ENCODE assay signal across 14 cellular contexts in the genomic region with DNA sequence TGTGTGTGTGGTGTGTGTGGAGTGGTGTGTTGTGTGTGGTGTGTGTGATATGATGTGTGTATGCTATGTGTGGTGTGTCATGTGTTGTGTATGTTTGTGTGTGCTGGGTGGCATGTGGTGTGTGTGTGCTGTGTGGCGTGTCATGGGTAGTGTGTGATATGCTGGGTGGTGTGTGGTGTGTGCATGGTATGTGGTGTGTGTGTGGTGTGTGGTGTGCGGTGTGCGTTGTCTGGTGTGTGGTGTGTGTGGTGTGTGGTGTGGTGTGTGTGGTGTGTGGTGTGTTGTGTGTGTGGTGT. TPM values are rescaled to one million over a fixed set of nuclear protein-coding genes. Genes with fewer than 3 reads are reported as not detected.
DNase-seq lines count a peak whose midpoint lies in the region; ATAC-seq, FAIRE-seq and TF ChIP-seq lines count a peak whose summit lies in the region.
"Had no signal": no experiment of that assay in that cellular context is flagged by ENCODE, and none has a peak within 500 bp of the region (broad histone marks: within the 10 kb centered on the region; RNA-seq: fewer than 3 reads in every experiment).

No MANE protein-coding gene starts in this region.

- no peak overlapping the region for H3K4me3 Mint-ChIP-seq in WTC11
- H3K4me3 Mint-ChIP-seq: activated naive CD4-positive, alpha-beta T cell treated with anti-CD3 and anti-CD28 coated beads for 36 hours; endodermal cell had no signal

- H3K79me2 ChIP-seq in HepG2 (ENCODE audit: insufficient read depth, low read length) = no peaks in the 10 kb centered on the region

- H3K4me1 ChIP-seq in HepG2 (ENCODE audit: insufficient read depth, low read length) = peaks cover 59% of the 10 kb centered on the region
- H3K4me1 ChIP-seq in right lobe of liver = no peaks in the 10 kb centered on the region
- H3K4me1 ChIP-seq in esophagus (ENCODE audit: control insufficient read depth in 2 of 2, insufficient read depth in 2 of 2, low read length in 1 of 2) = peaks cover 0 to 18% of the 10 kb centered on the region in 2 donors
- no peaks in the 10 kb centered on the region for H3K4me1 ChIP-seq in gastroesophageal sphincter
- H3K4me1 ChIP-seq in tibial nerve = peaks cover 0 to 7% (median 0%) of the 10 kb centered on the region in 4 donors
- no peaks in the 10 kb centered on the region for H3K4me1 ChIP-seq in uterus

- H3K4me1 Mint-ChIP-seq in WTC11 = peaks cover 24% of the 10 kb centered on the region

- no peaks in the 10 kb centered on the region for H3K9me3 ChIP-seq in HepG2 (ENCODE audit: low read length)
- no peaks in the 10 kb centered on the region for H3K9me3 ChIP-seq in right lobe of liver
- H3K9me3 ChIP-seq in esophagus (ENCODE audit: control insufficient read depth in 2 of 2, insufficient read depth in 1 of 2, low read depth in 1 of 2, low read length in 1 of 2) = no peaks in the 10 kb centered on the region
- no peaks in the 10 kb centered on the region for H3K9me3 ChIP-seq in gastroesophageal sphincter
- no peaks in the 10 kb centered on the region for H3K9me3 ChIP-seq in tibial nerve
- H3K9me3 ChIP-seq in uterus = no peaks in the 10 kb centered on the region

- H4K20me1 ChIP-seq in HepG2 (ENCODE audit: insufficient read depth, low read length) = no peaks in the 10 kb centered on the region

- no peaks in the 10 kb centered on the region for H3K36me3 ChIP-seq in HepG2 (replicated peaks in 1 of 2; ENCODE audit: control insufficient read depth in 1 of 2, insufficient read depth in 2 of 2, low read length in 2 of 2)
- no peaks in the 10 kb centered on the region for H3K36me3 ChIP-seq in right lobe of liver
- no peaks in the 10 kb centered on the region for H3K36me3 ChIP-seq in esophagus (ENCODE audit: control insufficient read depth in 2 of 2, insufficient read depth in 2 of 2, low read length in 1 of 2)
- H3K36me3 ChIP-seq in gastroesophageal sphincter = no peaks in the 10 kb centered on the region
- H3K36me3 ChIP-seq in tibial nerve = no peaks in the 10 kb centered on the region
- no peaks in the 10 kb centered on the region for H3K36me3 ChIP-seq in uterus

- FAIRE-seq in HepG2 (lab: Jason Lieb, UNC) = peak; percentile 86

- TF ChIP-seq RAD21 in HepG2 (CRISPR knock-in tag; IDR thresholded peaks at IDR 0.05) = no peak

- POLR2A ChIA-PET in HepG2 (lab: Yijun Ruan, JAX) = no interaction called here
- POLR2A ChIA-PET in WTC11 (lab: Charles Lee) = no interaction called here

- CTCF ChIA-PET in HepG2 (lab: Yijun Ruan, JAX; ENCODE audit: low intra/inter-chr PET ratio, low total read pairs) (interaction anchor here (1.3 kb wide), 1 partner anchor 41 kb away, joined by 3 read pairs; no protein-coding TSS in a partner anchor), WTC11 (lab: Charles Lee) (interaction anchor here (0.6 kb wide), 1 partner anchor 53 kb away, joined by 3 read pairs; no protein-coding TSS in a partner anchor)

- no peak overlapping the region for H3K9ac ChIP-seq in HepG2 (ENCODE audit: insufficient read depth, low read depth, low read length)

- no peaks in the 10 kb centered on the region; the same call in 1 of the 2 replicates for H3K27me3 Mint-ChIP-seq in WTC11 (ENCODE audit: low read depth)

- H3K27me3 ChIP-seq in HepG2 (ENCODE audit: control insufficient read depth in 1 of 2, insufficient read depth in 2 of 2, low read length in 2 of 2) (peaks cover 4 to 19% of the 10 kb centered on the region in 2 experiments; a peak in 2 of 5 replicates), right lobe of liver (no peaks in the 10 kb centered on the region), esophagus (ENCODE audit: control insufficient read depth in 1 of 2, insufficient read depth in 2 of 2, low read length in 2 of 2) (no peaks in the 10 kb centered on the region), gastroesophageal sphincter (peaks cover 21% of the 10 kb centered on the region), tibial nerve (no peaks in the 10 kb centered on the region), uterus (no peaks in the 10 kb centered on the region)

- in situ Hi-C loops in HepG2 (cut with HindIII; ENCODE audit: extremely low pct_ligation_motif_present, low pct_unique_long_range_greater_than_20kb) = no loop called here

- TF ChIP-seq POLR2A in HepG2 (IDR thresholded peaks at IDR 0.05; ENCODE audit: insufficient read depth in 1 of 2, low read depth in 2 of 2, low read length in 2 of 2) (no peak), right lobe of liver (IDR thresholded peaks at IDR 0.05) (no peak), gastroesophageal sphincter (IDR thresholded peaks at IDR 0.05) (no peak), tibial nerve (IDR thresholded peaks at IDR 0.05) (no peak), uterus (IDR thresholded peaks at IDR 0.05) (no peak)

- no peak overlapping the region for H3K4me3 ChIP-seq in HepG2 (replicated peaks in 1 of 3; ENCODE audit: insufficient read depth in 1 of 3, low read depth in 2 of 3, low read length in 3 of 3)
- H3K4me3 ChIP-seq in right lobe of liver = no peak overlapping the region
- no peak overlapping the region for H3K4me3 ChIP-seq in esophagus (ENCODE audit: low read depth in 1 of 2, low read length in 2 of 2)
- H3K4me3 ChIP-seq in gastroesophageal sphincter = no peak overlapping the region
- H3K4me3 ChIP-seq in tibial nerve = no peak overlapping the region
- no peak overlapping the region for H3K4me3 ChIP-seq in uterus

- no TSS peak for BruUV-seq in HepG2 (replicated peaks; lab: Mats Ljungman, UMichigan)

- H3K27ac ChIP-seq in HepG2 (ENCODE audit: extremely low read length, insufficient read depth, low read length) (no peak overlapping the region), right lobe of liver (no peak overlapping the region), esophagus (ENCODE audit: low read depth in 2 of 2, low read length in 1 of 2) (peak overlapping the region; percentile 72 to 85), gastroesophageal sphincter (no peak overlapping the region), tibial nerve (no peak overlapping the region), uterus (no peak overlapping the region)

- no peaks in the 10 kb centered on the region for H3K36me3 Mint-ChIP-seq in WTC11

- 94% methylated on average over 3 of the region's 3 CpGs for WGBS in HepG2 (ENCODE audit: low lambda C conversion rate)
- 80% methylated on average over 3 of the region's 3 CpGs for WGBS in right lobe of liver (ENCODE audit: insufficient coverage, low coverage, low lambda C conversion rate, missing lambda C conversion rate)
- 93 to 96% methylated on average over 3 of the region's 3 CpGs for WGBS in esophagus, 2 donors
- 100% methylated on average over 3 of the region's 3 CpGs; no CpG with 5 or more reads in 1 of the 2 donors for WGBS in gastroesophageal sphincter (ENCODE audit: low coverage in 1 of 2), 2 donors
- WGBS in tibial nerve, 2 donors = 95 to 98% methylated on average over 3 of the region's 3 CpGs

- TF ChIP-seq EP300 in HepG2 (IDR thresholded peaks at IDR 0.05; ENCODE audit: low read depth in 2 of 2, low read length in 2 of 2) (no peak), HepG2 (CRISPR knock-in tag; IDR thresholded peaks at IDR 0.05; ENCODE audit: borderline replicate concordance) (no peak), gastroesophageal sphincter (IDR thresholded peaks at IDR 0.05) (no peak), tibial nerve (IDR thresholded peaks at IDR 0.05) (no peak)

- DNase-seq in HepG2 (ENCODE audit: low spot score) (no peak), right lobe of liver (no peak), WTC11 (ENCODE audit: low spot score) (no peak), tibial nerve (ENCODE audit: low spot score in 2 of 2) (no peak), uterus (no peak), HT-29 (ENCODE audit: low spot score) (no peak)
- DNase-seq: activated naive CD4-positive, alpha-beta T cell treated with anti-CD3 and anti-CD28 coated beads for 36 hours; foreskin melanocyte; HCEC 1CT; NCI-H1694; occipital lobe had no signal

- intact Hi-C loops in HepG2 (cut with micrococcal nuclease; ENCODE audit: unreplicated experiment) = no loop called here
- intact Hi-C loops in right lobe of liver (cut with DNase I) = no loop called here
- intact Hi-C loops in uterus (cut with DNase I; ENCODE audit: low total_unique reads) = no loop called here

- peak overlapping the region; percentile 48; the same call in 1 of the 2 replicates for H3K4me2 ChIP-seq in HepG2 (ENCODE audit: low read depth, low read length)

- H3K9me3 Mint-ChIP-seq in WTC11 = no peaks in the 10 kb centered on the region
- H3K9me3 Mint-ChIP-seq: activated naive CD4-positive, alpha-beta T cell treated with anti-CD3 and anti-CD28 coated beads for 36 hours; endodermal cell had no signal

- no peak for ATAC-seq in HepG2
- ATAC-seq in right lobe of liver = no peak
- no peak for ATAC-seq in WTC11
- no peak for ATAC-seq in gastroesophageal sphincter

- H3K27ac Mint-ChIP-seq in WTC11 = peak overlapping the region; percentile 41; the same call in 1 of the 2 replicates
- H3K27ac Mint-ChIP-seq: activated naive CD4-positive, alpha-beta T cell treated with anti-CD3 and anti-CD28 coated beads for 36 hours; endodermal cell had no signal

- TF ChIP-seq CTCF in HepG2 (CRISPR knock-in tag; IDR thresholded peaks at IDR 0.05) = no peak
- no peak for TF ChIP-seq CTCF in right lobe of liver (IDR thresholded peaks at IDR 0.05)
- no peak for TF ChIP-seq CTCF in WTC11 (IDR thresholded peaks at IDR 0.05)
- no peak for TF ChIP-seq CTCF in gastroesophageal sphincter (IDR thresholded peaks at IDR 0.05)
- no peak for TF ChIP-seq CTCF in tibial nerve (IDR thresholded peaks at IDR 0.05)
- no peak for TF ChIP-seq CTCF in uterus (IDR thresholded peaks at IDR 0.05)

- H2AFZ ChIP-seq in HepG2 (ENCODE audit: low read length) = no peak overlapping the region

RNA-seq across cellular contexts. Expression of gene DNAJB6, which starts 37.5 kb away (rescaled TPM):
- total RNA-seq in HepG2 (2016; rRNA removed; fragmentation: Illumina TruSeq; extraction: Trizol) = 53.9 and 72.9 TPM in 2 replicates
- 51.7 and 58.5 TPM in 2 replicates for total RNA-seq in HepG2 (2016; cell fraction: cytosol; rRNA removed; fragmentation: Illumina TruSeq; extraction: Trizol; ENCODE audit: low read depth)
- 57.3 and 66.0 TPM in 2 replicates for total RNA-seq in HepG2 (2016; cell fraction: insoluble cytoplasmic fraction; rRNA removed; fragmentation: Illumina TruSeq; extraction: Trizol)
- 37.1 and 38.2 TPM in 2 replicates for total RNA-seq in HepG2 (2016; cell fraction: membrane; rRNA removed; fragmentation: Illumina TruSeq; extraction: Trizol)
- total RNA-seq in HepG2 (2016; cell fraction: nucleus; rRNA removed; fragmentation: Illumina TruSeq; extraction: Trizol) = 31.6 and 33.1 TPM in 2 replicates
- 27.1 and 29.9 TPM in 2 replicates for polyA plus RNA-seq in HepG2 (2011; rRNA removed)
- polyA plus RNA-seq in HepG2 (2011; cell fraction: cytosol; rRNA removed) = 14.8 and 23.9 TPM in 2 replicates
- polyA plus RNA-seq in HepG2 (2011; cell fraction: nucleus; rRNA removed) = 22.1 and 25.2 TPM in 2 replicates
- polyA plus RNA-seq in HepG2 (2012) = 61.9 and 67.0 TPM in 2 replicates
- polyA plus RNA-seq in HepG2 (2016; cell fraction: cytosol; fragmentation: Illumina TruSeq; extraction: Trizol; ENCODE audit: low read depth) = 15.6 and 19.2 TPM in 2 replicates
- polyA plus RNA-seq in HepG2 (2016; cell fraction: insoluble cytoplasmic fraction; fragmentation: Illumina TruSeq; extraction: Trizol; ENCODE audit: low read depth) = 96.0 and 98.3 TPM in 2 replicates
- 29.1 and 33.0 TPM in 2 replicates for polyA plus RNA-seq in HepG2 (2016; cell fraction: membrane; fragmentation: Illumina TruSeq; extraction: Trizol; ENCODE audit: low read depth)
- polyA plus RNA-seq in HepG2 (2016; cell fraction: nucleus; fragmentation: Illumina TruSeq; extraction: Trizol; ENCODE audit: insufficient read depth, low read depth) = 55.8 and 62.6 TPM in 2 replicates
- polyA minus RNA-seq in HepG2 (2011; rRNA and poly(A)+ RNA removed; ENCODE audit: low replicate concordance) = 18.1 and 22.3 TPM in 2 replicates
- 25.6 and 28.2 TPM in 2 replicates for polyA minus RNA-seq in HepG2 (2011; cell fraction: cytosol; rRNA and poly(A)+ RNA removed)
- 43.9 and 51.2 TPM in 2 replicates for polyA minus RNA-seq in HepG2 (2011; cell fraction: nucleus; rRNA and poly(A)+ RNA removed)
- total RNA-seq in right lobe of liver = 10 to 100 TPM; 24.5 to 38.0 (median 35.2) TPM
- total RNA-seq in WTC11 (2021) = 264 to 288 TPM (median 268 TPM) in 3 replicates
- polyA plus RNA-seq in esophagus = 100 to 1,000 TPM in 1 of 2 donors, 10 to 100 TPM in 1; 96.0 to 118 TPM
- total RNA-seq in gastroesophageal sphincter = 100 to 1,000 TPM; 117 to 195 (median 148) TPM
- 100 to 1,000 TPM in 2 of 4 donors, 10 to 100 TPM in 2; 85.5 to 106 (median 96.9) TPM for total RNA-seq in tibial nerve
- total RNA-seq in uterus = 100 to 1,000 TPM in 3 of 4 donors, 10 to 100 TPM in 1; 63.5 to 125 (median 107) TPM
- 43.8 and 48.2 TPM in 2 replicates for total RNA-seq in HT-29 (2014; rRNA removed; shearing (Covaris generic))

Comparison
In these comparisons a context has a peak if more than half of its experiments do, and no peak if none do; other contexts are left out.
1. H3K27ac ChIP-seq: peak in esophagus (2 of 2); none in HepG2 (single experiment), right lobe of liver (0 of 3), gastroesophageal sphincter (0 of 4), tibial nerve (0 of 4) and uterus (0 of 2).